In genomic region chr5:141649056-141649688, GRCh38 we compare ENCODE assay signal across 30 cellular contexts. TPM values are rescaled to one million over a fixed set of nuclear protein-coding genes. Genes with fewer than 3 reads are reported as not detected.
DNase-seq lines count a peak whose midpoint lies in the region; ATAC-seq, FAIRE-seq and TF ChIP-seq lines count a peak whose summit lies in the region.
"Had no signal": no experiment of that assay in that cellular context is flagged by ENCODE, and none has a peak within 500 bp of the region (broad histone marks: within the 10 kb centered on the region; RNA-seq: fewer than 3 reads in every experiment).

No MANE protein-coding gene starts in this region.

- no peak for TF ChIP-seq CTCF in heart left ventricle (IDR thresholded peaks at IDR 0.05)

- no peak for TF ChIP-seq POLR2A in heart left ventricle (IDR thresholded peaks at IDR 0.05)

- no peaks in the 10 kb centered on the region for H3K27me3 ChIP-seq in right cardiac atrium (ENCODE audit: control insufficient read depth, insufficient read depth)
- no peaks in the 10 kb centered on the region for H3K27me3 ChIP-seq in heart left ventricle
- H3K27me3 ChIP-seq: gastroesophageal sphincter, tibial artery had no signal

- H3K27me3 Mint-ChIP-seq in T-cell (no peaks in the 10 kb centered on the region), memory B cell (no peaks in the 10 kb centered on the region)
- H3K27me3 Mint-ChIP-seq: central memory CD8-positive, alpha-beta T cell had no signal

- H3K9me3 ChIP-seq in right cardiac atrium (ENCODE audit: control insufficient read depth, low read length) (no peaks in the 10 kb centered on the region), heart left ventricle (no peaks in the 10 kb centered on the region)
- H3K9me3 ChIP-seq: gastroesophageal sphincter, tibial artery had no signal

- peaks cover 0 to 50% (median 15%) of the 10 kb centered on the region in 9 donors for H3K36me3 ChIP-seq in heart left ventricle

- FAIRE-seq in RCC 7860 (lab: Jason Lieb, UNC): no peak
- FAIRE-seq: H54, small intestine had no signal

- H3K9me3 Mint-ChIP-seq in T-cell (no peaks in the 10 kb centered on the region), memory B cell (no peaks in the 10 kb centered on the region)
- H3K9me3 Mint-ChIP-seq in stimulated activated effector memory CD8-positive, alpha-beta T cell treated with anti-CD3 and anti-CD28 coated beads, Interleukin-12 subunit alpha, Interleukin-12 subunit beta, amount 100 ng/mL, for 72 hours: no peaks in the 10 kb centered on the region
- H3K9me3 Mint-ChIP-seq: activated naive CD4-positive, alpha-beta T cell treated with anti-CD3 and anti-CD28 coated beads, Interleukin-2, amount 50 U/mL, for 72 hours; activated T-helper 1 cell treated with anti-CD3 and anti-CD28 coated beads, Interleukin-12 subunit alpha, Interleukin-12 subunit beta, Interleukin-2, Interleukin-4 antibody, amounts not matched to agents 30 ng/mL and 10 ng/mL and 1 ng/mL, durations not matched to agents 14 hours and 24 hours and 36 hours; central memory CD8-positive, alpha-beta T cell; dendritic cell treated with granulocyte-macrophage colony-stimulating factor and Interleukin-4, amounts not matched to agents 40 ng/mL and 50 ng/mL, for 4 days had no signal

- H3K4me1 Mint-ChIP-seq in T-cell (peaks cover 30 to 50% (median 46%) of the 10 kb centered on the region in 3 donors), memory B cell (peaks cover 30% of the 10 kb centered on the region)
- peaks cover 54% of the 10 kb centered on the region for H3K4me1 Mint-ChIP-seq in stimulated activated effector memory CD8-positive, alpha-beta T cell treated with anti-CD3 and anti-CD28 coated beads, Interleukin-12 subunit alpha, Interleukin-12 subunit beta, amount 100 ng/mL, for 72 hours

- H3K4me1 ChIP-seq in right cardiac atrium (ENCODE audit: control insufficient read depth, insufficient read depth, low read length) (no peaks in the 10 kb centered on the region), heart left ventricle (peaks cover 0 to 18% (median 11%) of the 10 kb centered on the region in 12 donors)

- H3K4me3 ChIP-seq in right cardiac atrium (ENCODE audit: low read length): no peak overlapping the region
- no peak overlapping the region for H3K4me3 ChIP-seq in heart left ventricle
- H3K4me3 ChIP-seq: gastroesophageal sphincter, tibial artery had no signal

- intact Hi-C loops in right cardiac atrium (cut with DNase I): no loop called here
- intact Hi-C loops in heart left ventricle (cut with DNase I): no loop called here

- POLR2A ChIA-PET in T-cell (lab: Charles Lee): no interaction called here

- H3K36me3 Mint-ChIP-seq in T-cell: peaks cover 26% of the 10 kb centered on the region
- peaks cover 16% of the 10 kb centered on the region for H3K36me3 Mint-ChIP-seq in memory B cell
- H3K36me3 Mint-ChIP-seq in stimulated activated effector memory CD8-positive, alpha-beta T cell treated with anti-CD3 and anti-CD28 coated beads, Interleukin-12 subunit alpha, Interleukin-12 subunit beta, amount 100 ng/mL, for 72 hours: peaks cover 43% of the 10 kb centered on the region
- H3K36me3 Mint-ChIP-seq: activated naive CD4-positive, alpha-beta T cell treated with anti-CD3 and anti-CD28 coated beads, Interleukin-2, amount 50 U/mL, for 72 hours had no signal

- peak overlapping the region; percentile 94 to 97 for H3K27ac Mint-ChIP-seq in T-cell
- peak overlapping the region; percentile 8 for H3K27ac Mint-ChIP-seq in memory B cell
- H3K27ac Mint-ChIP-seq in stimulated activated effector memory CD8-positive, alpha-beta T cell treated with anti-CD3 and anti-CD28 coated beads, Interleukin-12 subunit alpha, Interleukin-12 subunit beta, amount 100 ng/mL, for 72 hours: peak overlapping the region; percentile 96
- H3K27ac Mint-ChIP-seq: dendritic cell treated with granulocyte-macrophage colony-stimulating factor and Interleukin-4, amounts not matched to agents 40 ng/mL and 50 ng/mL, for 4 days had no signal

- ATAC-seq in right cardiac atrium: no peak
- no peak for ATAC-seq in heart left ventricle
- ATAC-seq in T-cell (replicated peaks in 1 of 4): no peak
- no peak for ATAC-seq in memory B cell (ENCODE audit: low read depth)
- no peak for ATAC-seq in stimulated activated effector memory CD8-positive, alpha-beta T cell treated with anti-CD3 and anti-CD28 coated beads, Interleukin-12 subunit alpha, Interleukin-12 subunit beta, amount 100 ng/mL, for 72 hours
- ATAC-seq: activated naive CD4-positive, alpha-beta T cell treated with anti-CD3 and anti-CD28 coated beads, Interleukin-2, amount 50 U/mL, for 72 hours; gastroesophageal sphincter; left colon had no signal

- DNase-seq in right cardiac atrium (peak in 2 of 3 donors; percentile 69), heart left ventricle (no peak), T-cell (no peak), memory B cell (ENCODE audit: low spot score in 2 of 2) (no peak), RCC 7860 (ENCODE audit: low spot score) (no peak), NCI-H1417 (lab: John Stamatoyannopoulos, UW) (no peak)
- DNase-seq in stimulated activated effector memory CD8-positive, alpha-beta T cell treated with anti-CD3 and anti-CD28 coated beads, Interleukin-12 subunit alpha, Interleukin-12 subunit beta, amount 100 ng/mL, for 72 hours (ENCODE audit: low spot score in 2 of 2): no peak
- no peak for DNase-seq in activated CD4-positive, alpha-beta T cell treated with anti-CD3 and anti-CD28 coated beads, Interleukin-2, amount 50 U/mL, for 1 hour
- DNase-seq: activated CD4-positive, alpha-beta T cell treated with anti-CD3 and anti-CD28 coated beads for 4 hours; DMS53; GF-D8; hippocampal formation; left colon; mesenchymal stem cell; NCI-H187; NCI-H2171 treated with DMSO at 0.1 percent for 48 hours; NCI-H69; retina; RPMI8226; small intestine; stimulated activated CD4-positive, alpha-beta T cell treated with anti-CD3 and anti-CD28 coated beads, Interleukin-1b, Interleukin-23, amount 100 ng/mL, for 48 hours; stimulated activated CD8-positive, alpha-beta memory T cell treated with anti-CD3 and anti-CD28 coated beads, Interleukin-4, amount 100 ng/mL, for 48 hours; T-helper 1 cell; tibial artery had no signal

- CTCF ChIA-PET in T-cell (lab: Charles Lee): interaction anchor here in 1 of 2 donors (0.5 kb wide), 1 partner anchor 41 kb away, joined by 3 read pairs; no protein-coding TSS in a partner anchor

- WGBS in right cardiac atrium: 89% methylated on average over 17 of the region's 17 CpGs
- WGBS in heart left ventricle, 4 donors: 93 to 94% (median 94%) methylated on average over 17 of the region's 17 CpGs

- H3K4me3 Mint-ChIP-seq in T-cell (peak overlapping the region in 1 of 3 donors; percentile 91), memory B cell (no peak overlapping the region)
- H3K4me3 Mint-ChIP-seq in stimulated activated effector memory CD8-positive, alpha-beta T cell treated with anti-CD3 and anti-CD28 coated beads, Interleukin-12 subunit alpha, Interleukin-12 subunit beta, amount 100 ng/mL, for 72 hours: no peak overlapping the region
- H3K4me3 Mint-ChIP-seq: dendritic cell treated with granulocyte-macrophage colony-stimulating factor and Interleukin-4, amounts not matched to agents 40 ng/mL and 50 ng/mL, for 4 days had no signal

- no peak overlapping the region for H3K27ac ChIP-seq in right cardiac atrium (ENCODE audit: low read length)
- H3K27ac ChIP-seq in heart left ventricle: no peak overlapping the region
- H3K27ac ChIP-seq: gastroesophageal sphincter, tibial artery had no signal

RNA-seq across cellular contexts. Expression of gene FCHSD1, which starts 2.0 kb away (rescaled TPM):
- total RNA-seq in right cardiac atrium (1 to 10 TPM; 3.8 to 6.7 (median 5.1) TPM), heart left ventricle (1 to 10 TPM; 1.2 to 8.8 (median 2.3) TPM), T-cell (100 to 1,000 TPM in 3 of 5 donors, 10 to 100 TPM in 2; 68.5 to 103 (median 101) TPM)
- polyA plus RNA-seq in right cardiac atrium (4.3 TPM), heart left ventricle (1 to 10 TPM; 2.5 to 2.9 TPM)

RNA-seq across cellular contexts. Expression of gene RELL2, which starts 12.4 kb away (rescaled TPM):
- total RNA-seq in right cardiac atrium (1 to 10 TPM; 1.2 to 2.0 (median 1.3) TPM), heart left ventricle (1 to 10 TPM in 3 of 9 donors, under 1 TPM in 6; 0.25 to 2.5 (median 0.65) TPM), T-cell (10 to 100 TPM; 15.3 to 30.7 (median 26.0) TPM)
- polyA plus RNA-seq in right cardiac atrium (1.5 TPM), heart left ventricle (1 to 10 TPM in 1 of 2 donors, under 1 TPM in 1; 0.88 to 2.7 TPM)

RNA-seq across cellular contexts. Expression of gene HDAC3, which starts 12.5 kb away (rescaled TPM):
- total RNA-seq in right cardiac atrium: 10 to 100 TPM; 25.4 to 35.0 (median 28.0) TPM
- polyA plus RNA-seq in right cardiac atrium: 28.8 TPM
- total RNA-seq in heart left ventricle: 10 to 100 TPM; 24.5 to 39.0 (median 32.2) TPM
- 10 to 100 TPM; 33.3 TPM for polyA plus RNA-seq in heart left ventricle
- 10 to 100 TPM; 68.5 to 78.5 (median 73.8) TPM for total RNA-seq in T-cell

RNA-seq across cellular contexts. Expression of gene DIAPH1, which starts 30.4 kb away (rescaled TPM):
- total RNA-seq in right cardiac atrium (10 to 100 TPM; 15.8 to 53.0 (median 19.2) TPM), heart left ventricle (100 to 1,000 TPM in 1 of 9 donors, 10 to 100 TPM in 8; 38.8 to 137 (median 61.5) TPM), T-cell (100 to 1,000 TPM; 190 to 271 (median 211) TPM)
- polyA plus RNA-seq in right cardiac atrium (11.8 TPM), heart left ventricle (10 to 100 TPM; 29.9 to 79.6 TPM)

RNA-seq across cellular contexts. Expression of gene ARAP3, which starts 32.9 kb away (rescaled TPM):
- 10 to 100 TPM; 13.6 to 18.8 (median 17.4) TPM for total RNA-seq in right cardiac atrium
- 12.4 TPM for polyA plus RNA-seq in right cardiac atrium
- 10 to 100 TPM in 6 of 9 donors, 1 to 10 TPM in 3; 8.9 to 20.5 (median 13.8) TPM for total RNA-seq in heart left ventricle
- polyA plus RNA-seq in heart left ventricle: 10 to 100 TPM; 13.0 to 15.8 TPM
- 10 to 100 TPM in 3 of 5 donors, 1 to 10 TPM in 2; 1.2 to 25.6 (median 20.5) TPM for total RNA-seq in T-cell

Comparison
In these comparisons a context has a peak if more than half of its experiments do, and no peak if none do; other contexts are left out.
1. DNase-seq: peak in right cardiac atrium (2 of 3); none in heart left ventricle (0 of 5), T-cell (0 of 34), memory B cell (0 of 2), stimulated activated effector memory CD8-positive, alpha-beta T cell treated with anti-CD3 and anti-CD28 coated beads, Interleukin-12 subunit alpha, Interleukin-12 subunit beta, amount 100 ng/mL, for 72 hours (0 of 2), RCC 7860 (single experiment), NCI-H1417 (0 of 3) and activated CD4-positive, alpha-beta T cell treated with anti-CD3 and anti-CD28 coated beads, Interleukin-2, amount 50 U/mL, for 1 hour (single experiment).
2. H3K27ac Mint-ChIP-seq: peak in every context shown above with its lines; median percentile 96 in stimulated activated effector memory CD8-positive, alpha-beta T cell treated with anti-CD3 and anti-CD28 coated beads, Interleukin-12 subunit alpha, Interleukin-12 subunit beta, amount 100 ng/mL, for 72 hours; 96 in T-cell; 8 in memory B cell.
3. RNA of gene FCHSD1, which starts 2.0 kb away (total RNA-seq): 68.5 to 103 TPM in T-cell; 3.8 to 6.7 TPM in right cardiac atrium and 1.2 to 8.8 TPM in heart left ventricle; every median in the first group is over 4 times any median in the second.
4. RNA of gene RELL2, which starts 12.4 kb away (total RNA-seq): 15.3 to 30.7 TPM in T-cell; 1.2 to 2.0 TPM in right cardiac atrium and 0.25 to 2.5 TPM in heart left ventricle; every median in the first group is over 4 times any median in the second.